Comparison of ENCODE assay signal across 8 cellular contexts in genomic region chr12:71686658-71687025, GRCh38. TPM values are rescaled to one million over a fixed set of nuclear protein-coding genes. Genes with fewer than 3 reads are reported as not detected.
DNase-seq lines count a peak whose midpoint lies in the region; ATAC-seq and TF ChIP-seq lines count a peak whose summit lies in the region.

No MANE protein-coding gene starts in this region.

- ATAC-seq in HG03135 (IDR thresholded peaks at IDR 0.05; ENCODE audit: unreplicated experiment) (no peak), GM21381 (IDR thresholded peaks at IDR 0.05; ENCODE audit: unreplicated experiment) (no peak), HG03108 (IDR thresholded peaks at IDR 0.05; ENCODE audit: unreplicated experiment) (no peak)

- H3K27ac Mint-ChIP-seq in brain, result peak overlapping the region; percentile 90 to 95 (median 93)
- peak overlapping the region; percentile 95 for H3K27ac Mint-ChIP-seq in mesothelial cell of epicardium

- H3K4me3 Mint-ChIP-seq in brain (peak overlapping the region; percentile 93 to 99 (median 98)), mesothelial cell of epicardium (peak overlapping the region; percentile 90)

- DNase-seq in AML-193 (lab: John Stamatoyannopoulos, UW), result peak; percentile 46 to 50
- no peak for DNase-seq in HL-60 (ENCODE audit: low read depth in 1 of 2, low spot score in 1 of 2)
- no peak for DNase-seq in mesothelial cell of epicardium (ENCODE audit: low spot score in 2 of 2, unreplicated experiment in 2 of 2)
- DNase-seq in GM10266 (ENCODE audit: extremely low spot score), result no peak

- H3K9me3 Mint-ChIP-seq in brain (no peaks in the 10 kb centered on the region), mesothelial cell of epicardium (no peaks in the 10 kb centered on the region)

- peak overlapping the region; percentile 88 for H3K27ac ChIP-seq in HL-60 (replicated peaks)

- H3K27me3 ChIP-seq in HL-60 (ENCODE audit: insufficient read depth, poor library complexity, severe bottlenecking), result no peaks in the 10 kb centered on the region

- peaks cover 47% of the 10 kb centered on the region for H3K4me1 Mint-ChIP-seq in brain
- H3K4me1 Mint-ChIP-seq in mesothelial cell of epicardium, result peaks cover 26% of the 10 kb centered on the region

- peaks cover under 1% of the 10 kb centered on the region for H3K36me3 Mint-ChIP-seq in brain
- no peaks in the 10 kb centered on the region for H3K36me3 Mint-ChIP-seq in mesothelial cell of epicardium

- no peak for TF ChIP-seq CTCF in HL-60 (IDR thresholded peaks at IDR 0.05; ENCODE audit: insufficient read depth, low read length)
- TF ChIP-seq CTCF in brain (conservative IDR thresholded peaks at IDR 0.05), result no peak
- no peak for TF ChIP-seq CTCF in mesothelial cell of epicardium (IDR thresholded peaks at IDR 0.05; ENCODE audit: unreplicated experiment)
- TF ChIP-seq CTCF in GM10266 (IDR thresholded peaks at IDR 0.05; ENCODE audit: control insufficient read depth, insufficient read depth, low read depth, missing control alignments), result no peak

- H3K27me3 Mint-ChIP-seq in brain (peaks cover 3% of the 10 kb centered on the region), mesothelial cell of epicardium (ENCODE audit: low read depth) (no peaks in the 10 kb centered on the region)

- H3K4me3 ChIP-seq in HL-60 (replicated peaks; ENCODE audit: insufficient read depth, low read length), result peak overlapping the region; percentile 47

RNA-seq across cellular contexts. Expression of gene TMEM19, which starts 0.8 kb away (rescaled TPM):
- polyA plus RNA-seq in brain (ENCODE audit: insufficient read depth, low read depth, low replicate concordance), result 15.9 TPM
- 14.0 to 20.2 TPM (median 17.3 TPM) in 3 replicates for total RNA-seq in mesothelial cell of epicardium

RNA-seq across cellular contexts. Expression of gene THAP2, which starts 22.5 kb away (rescaled TPM):
- 4.1 TPM for polyA plus RNA-seq in brain (ENCODE audit: insufficient read depth, low read depth, low replicate concordance)
- total RNA-seq in mesothelial cell of epicardium, result 7.8 to 8.9 TPM (median 8.9 TPM) in 3 replicates

RNA-seq across cellular contexts. Expression of gene ZFC3H1, which starts 23.0 kb away (rescaled TPM):
- 2.5 TPM for polyA plus RNA-seq in brain (ENCODE audit: insufficient read depth, low read depth, low replicate concordance)
- 53.5 to 55.5 TPM (median 55.3 TPM) in 3 replicates for total RNA-seq in mesothelial cell of epicardium

Comparison
In these comparisons a context has a peak if more than half of its experiments do, and no peak if none do; other contexts are left out.
1. DNase-seq: peak in AML-193 (2 of 2); none in HL-60 (0 of 2), mesothelial cell of epicardium (0 of 2) and GM10266 (single experiment).